29 cellular contexts compared by ENCODE assay signal in genomic region chr9:118711843-118712242, GRCh38.
"Had no signal": no experiment of that assay in that cellular context is flagged by ENCODE, and none has a peak within 500 bp of the region (broad histone marks: within the 10 kb centered on the region; RNA-seq: fewer than 3 reads in every experiment).

No MANE protein-coding gene starts in this region.

- DNase-seq: activated B cell treated with CpG ODN at 0.5 μM for 24 hours; activated CD4-positive, alpha-beta T cell treated with anti-CD3 and anti-CD28 coated beads for 48 hours; activated CD4-positive, alpha-beta T cell treated with anti-CD3 and anti-CD28 coated beads, Interleukin-2, amount 50 U/mL, for 1 hour; activated CD4-positive, alpha-beta T cell treated with anti-CD3 and anti-CD28 coated beads, Interleukin-2, amount 50 U/mL, for 48 hours; activated CD8-positive, alpha-beta memory T cell treated with anti-CD3 and anti-CD28 coated beads for 24 hours; activated CD8-positive, alpha-beta T cell treated with anti-CD3 and anti-CD28 coated beads for 36 hours; activated effector memory CD4-positive, alpha-beta T cell treated with anti-CD3 and anti-CD28 coated beads, Interleukin-2, amount 50 U/mL, for 16 hours; activated naive CD4-positive, alpha-beta T cell treated with anti-CD3 and anti-CD28 coated beads for 36 hours; activated naive CD8-positive, alpha-beta T cell treated with anti-CD3 and anti-CD28 coated beads for 36 hours; activated naive CD8-positive, alpha-beta T cell treated with anti-CD3 and anti-CD28 coated beads, Interleukin-2, amount 50 U/mL, for 24 hours; activated T-cell treated with anti-CD3 and anti-CD28 coated beads, Interleukin-2, amount 50 U/mL, for 1 hour; activated T-cell treated with anti-CD3 and anti-CD28 coated beads, Interleukin-2, amount 50 U/mL, for 48 hours; adrenal gland; amygdala; aorta; body of pancreas; cortex of kidney; dermis blood vessel endothelial cell; effector CD4-positive, alpha-beta T cell; esophagus squamous epithelium; foreskin melanocyte; head of caudate nucleus; T-helper 1 cell; T-helper 17 cell; T1000; WERI-Rb-1 had no signal

- H3K36me3 ChIP-seq: adrenal gland, esophagus squamous epithelium, gastroesophageal sphincter, WERI-Rb-1 had no signal

- H3K4me3 ChIP-seq: adrenal gland, body of pancreas, esophagus squamous epithelium, gastroesophageal sphincter had no signal

- H3K4me1 ChIP-seq: adrenal gland, body of pancreas, esophagus squamous epithelium, gastroesophageal sphincter had no signal

- ATAC-seq: activated CD4-positive, CD25-positive, alpha-beta regulatory T cell treated with anti-CD3 and anti-CD28 coated beads, Interleukin-2, amount 50 U/mL, for 24 hours; activated CD8-positive, alpha-beta T cell treated with anti-CD3 and anti-CD28 coated beads for 36 hours; activated naive CD8-positive, alpha-beta T cell treated with anti-CD3 and anti-CD28 coated beads, Interleukin-2, amount 50 U/mL, for 24 hours; body of pancreas; gastroesophageal sphincter; T-helper 17 cell had no signal

- H3K9me3 ChIP-seq: adrenal gland, body of pancreas, esophagus squamous epithelium, gastroesophageal sphincter had no signal

- H3K27me3 ChIP-seq: adrenal gland, body of pancreas, esophagus squamous epithelium, gastroesophageal sphincter had no signal

- H3K27ac ChIP-seq: adrenal gland, body of pancreas, epithelial cell of prostate, esophagus squamous epithelium, gastroesophageal sphincter, WERI-Rb-1 had no signal
